ENCODE assay signal across 23 cellular contexts in the genomic region with DNA sequence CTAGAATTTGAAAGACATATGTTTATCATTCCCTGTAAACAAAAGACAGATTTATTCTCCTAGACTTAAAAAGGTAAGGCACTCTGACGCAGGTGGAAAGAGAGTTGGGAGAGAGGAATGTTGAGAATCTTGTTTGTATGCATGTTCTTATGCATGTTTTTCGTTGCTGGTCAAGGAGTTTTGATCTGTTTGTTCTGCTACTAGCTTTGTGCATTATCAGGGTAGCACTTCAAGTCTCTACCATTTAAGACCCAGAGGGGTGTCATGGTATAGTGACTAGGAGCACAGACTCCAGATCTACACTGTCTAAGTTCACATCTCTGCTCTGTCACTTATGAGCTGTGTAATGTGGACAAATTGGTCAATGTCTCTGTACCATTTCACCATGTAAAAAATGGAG.
"Had no signal": no experiment of that assay in that cellular context is flagged by ENCODE, and none has a peak within 500 bp of the region (broad histone marks: within the 10 kb centered on the region; RNA-seq: fewer than 3 reads in every experiment).

No MANE protein-coding gene starts in this region.

- H3K9me3 ChIP-seq: gastrocnemius medialis, ovary, right lobe of liver, stomach, thyroid gland, upper lobe of left lung, vagina had no signal

- H3K4me1 ChIP-seq: gastrocnemius medialis, right lobe of liver, stomach, upper lobe of left lung, vagina had no signal

- H3K27me3 ChIP-seq: gastrocnemius medialis, ovary, right lobe of liver, stomach, thyroid gland, upper lobe of left lung, vagina had no signal

- FAIRE-seq: endometrium, kidney, small intestine had no signal

- DNase-seq: cerebellar nuclear complex; cortex of kidney; effector memory CD8-positive, alpha-beta T cell; foreskin fibroblast; gastrocnemius medialis; head of caudate nucleus; kidney; mesenchymal stem cell; natural killer cell; occipital lobe; ovary; posterior cingulate gyrus; right lobe of liver; small intestine; stimulated activated CD4-positive, alpha-beta T cell treated with anti-CD3 and anti-CD28 coated beads, Interleukin-12 subunit alpha, Interleukin-12 subunit beta, amount 100 ng/mL, for 4 hours; stimulated activated CD4-positive, alpha-beta T cell treated with anti-CD3 and anti-CD28 coated beads, Interleukin-2, amount 100 ng/mL, for 24 hours; stimulated activated CD4-positive, alpha-beta T cell treated with anti-CD3 and anti-CD28 coated beads, Interleukin-4, amount 100 ng/mL, for 24 hours; stimulated activated naive CD4-positive, alpha-beta T cell treated with Interleukin-2 at 50 U/mL for 16 hours; stomach; thyroid gland; upper lobe of left lung had no signal

- H3K4me3 ChIP-seq: gastrocnemius medialis, ovary, right lobe of liver, stomach, thyroid gland, upper lobe of left lung, vagina had no signal

- H3K27ac ChIP-seq: gastrocnemius medialis, ovary, right lobe of liver, stomach, thyroid gland, upper lobe of left lung, vagina had no signal

- H3K36me3 ChIP-seq: gastrocnemius medialis, ovary, right lobe of liver, stomach, thyroid gland, upper lobe of left lung, vagina had no signal
